Comparison of ENCODE assay signal across 31 cellular contexts in genomic region chr15:75306188-75306587, GRCh38. TPM values are rescaled to one million over a fixed set of nuclear protein-coding genes. Genes with fewer than 3 reads are reported as not detected.
"Had no signal": no experiment of that assay in that cellular context is flagged by ENCODE, and none has a peak within 500 bp of the region (broad histone marks: within the 10 kb centered on the region; RNA-seq: fewer than 3 reads in every experiment).

No MANE protein-coding gene starts in this region.

- H3K9me3 ChIP-seq: esophagus squamous epithelium, gastrocnemius medialis, heart right ventricle, left lung, lower lobe of right lung, mucosa of descending colon had no signal

- H3K4me3 Mint-ChIP-seq: mesothelial cell of epicardium; naive thymus-derived CD8-positive, alpha-beta T cell had no signal

- H3K36me3 ChIP-seq: esophagus squamous epithelium, gastrocnemius medialis, heart right ventricle, left lung, lower lobe of right lung had no signal

- H3K4me1 ChIP-seq: gastrocnemius medialis, heart right ventricle, left lung, lower lobe of right lung had no signal

- H3K4me1 Mint-ChIP-seq: mesothelial cell of epicardium had no signal

- H3K36me3 Mint-ChIP-seq: mesothelial cell of epicardium; naive B cell; naive thymus-derived CD8-positive, alpha-beta T cell had no signal

- DNase-seq: dermis blood vessel endothelial cell; dorsolateral prefrontal cortex; effector CD4-positive, alpha-beta T cell; effector memory CD4-positive, alpha-beta T cell; erythroblast; esophagus squamous epithelium; foreskin fibroblast; foreskin melanocyte; gastrocnemius medialis; glutamatergic neuron; head of caudate nucleus; heart right ventricle; hippocampal formation; left cardiac atrium; left lung; left ventricle myocardium superior; lower lobe of right lung; mesenchymal stem cell; mucosa of descending colon; naive B cell; naive thymus-derived CD8-positive, alpha-beta T cell had no signal

- H3K4me3 ChIP-seq: coronary artery, dorsolateral prefrontal cortex, esophagus squamous epithelium, gastrocnemius medialis, heart right ventricle, left lung, lower lobe of right lung, mucosa of descending colon had no signal

- H3K9me3 Mint-ChIP-seq: mesothelial cell of epicardium; naive B cell; naive thymus-derived CD8-positive, alpha-beta T cell had no signal

- H3K27ac Mint-ChIP-seq: mesothelial cell of epicardium; naive thymus-derived CD8-positive, alpha-beta T cell had no signal

- H3K27ac ChIP-seq: coronary artery, dorsolateral prefrontal cortex, epithelial cell of prostate, esophagus squamous epithelium, gastrocnemius medialis, heart right ventricle, left lung, lower lobe of right lung had no signal

RNA-seq across cellular contexts. Expression of gene GOLGA6D, which starts 23.6 kb away (rescaled TPM):
- total RNA-seq: dermis blood vessel endothelial cell, esophagus mucosa, esophagus squamous epithelium, gastrocnemius medialis, glomerular endothelial cell, kidney epithelial cell, left cardiac atrium, left lung, left ventricle myocardium superior, lower lobe of right lung, lung microvascular endothelial cell, mesenteric fat pad, mesothelial cell of epicardium, mucosa of descending colon, myocyte had no signal
- polyA plus RNA-seq: heart right ventricle had no signal

RNA-seq across cellular contexts. Expression of gene GOLGA6C, which starts 48.1 kb away (rescaled TPM):
- total RNA-seq: dermis blood vessel endothelial cell; esophagus mucosa; esophagus squamous epithelium; glomerular endothelial cell; heart right ventricle; kidney epithelial cell; left cardiac atrium; left lung; left ventricle myocardium superior; lower lobe of right lung; lung microvascular endothelial cell; mesenteric fat pad; mucosa of descending colon; myocyte; naive thymus-derived CD8-positive, alpha-beta T cell had no signal
- polyA plus RNA-seq: heart right ventricle; keratinocyte; naive thymus-derived CD8-positive, alpha-beta T cell had no signal
